1 cellular context compared by ENCODE assay signal in the genomic region with DNA sequence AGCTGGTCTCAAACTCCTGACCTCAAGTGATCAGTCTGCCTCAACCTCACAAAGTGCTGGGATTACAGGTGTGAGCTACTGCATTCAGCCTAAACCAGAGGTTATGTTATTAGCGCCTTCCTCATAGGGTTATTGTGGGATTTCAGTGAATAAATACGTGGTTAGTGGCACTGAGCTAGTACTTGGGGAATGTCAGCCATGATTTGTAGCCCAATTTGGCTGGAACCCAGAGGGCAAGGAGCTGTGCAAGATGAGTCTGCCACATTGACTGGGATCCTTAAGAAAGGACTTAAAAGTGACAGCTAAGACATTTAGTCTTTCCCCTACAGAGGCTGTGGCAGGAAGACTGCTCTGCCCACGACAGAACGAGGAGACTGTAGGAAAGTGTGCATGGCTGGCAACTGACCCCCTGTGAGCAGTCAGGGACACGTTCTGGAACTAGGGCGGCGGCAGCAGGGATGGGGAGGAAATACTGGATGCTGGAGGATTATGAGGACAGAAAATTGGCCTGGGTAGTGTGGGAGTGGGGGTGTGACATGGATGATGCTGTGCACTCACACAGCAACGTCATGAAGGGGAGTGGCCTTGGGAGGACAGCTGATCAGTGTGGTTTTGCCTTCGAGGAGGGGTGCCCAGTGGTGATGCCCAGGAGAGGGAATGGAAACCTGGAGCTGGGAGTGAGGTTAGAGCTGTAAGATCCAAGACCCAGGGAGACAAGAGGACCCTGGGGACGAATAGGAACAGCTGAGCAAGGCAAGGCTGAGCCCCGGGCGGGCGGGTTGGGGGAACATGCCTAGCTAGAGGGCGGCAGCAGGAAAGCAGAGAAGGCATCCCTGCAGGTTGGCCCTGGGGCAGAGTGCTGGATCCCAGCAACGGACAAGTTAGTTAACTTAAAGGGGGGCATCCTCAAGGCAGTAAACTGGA.
TF ChIP-seq lines count a peak whose summit lies in the region.

No MANE protein-coding gene starts in this region.

TF ChIP-seq in neural cell, 6 proteins besides CTCF, POLR2A, EP300 and RAD21:
- no peak for TF ChIP-seq TAF1 (IDR thresholded peaks at IDR 0.05; ENCODE audit: low read depth)
- TF ChIP-seq, protein P1, sequence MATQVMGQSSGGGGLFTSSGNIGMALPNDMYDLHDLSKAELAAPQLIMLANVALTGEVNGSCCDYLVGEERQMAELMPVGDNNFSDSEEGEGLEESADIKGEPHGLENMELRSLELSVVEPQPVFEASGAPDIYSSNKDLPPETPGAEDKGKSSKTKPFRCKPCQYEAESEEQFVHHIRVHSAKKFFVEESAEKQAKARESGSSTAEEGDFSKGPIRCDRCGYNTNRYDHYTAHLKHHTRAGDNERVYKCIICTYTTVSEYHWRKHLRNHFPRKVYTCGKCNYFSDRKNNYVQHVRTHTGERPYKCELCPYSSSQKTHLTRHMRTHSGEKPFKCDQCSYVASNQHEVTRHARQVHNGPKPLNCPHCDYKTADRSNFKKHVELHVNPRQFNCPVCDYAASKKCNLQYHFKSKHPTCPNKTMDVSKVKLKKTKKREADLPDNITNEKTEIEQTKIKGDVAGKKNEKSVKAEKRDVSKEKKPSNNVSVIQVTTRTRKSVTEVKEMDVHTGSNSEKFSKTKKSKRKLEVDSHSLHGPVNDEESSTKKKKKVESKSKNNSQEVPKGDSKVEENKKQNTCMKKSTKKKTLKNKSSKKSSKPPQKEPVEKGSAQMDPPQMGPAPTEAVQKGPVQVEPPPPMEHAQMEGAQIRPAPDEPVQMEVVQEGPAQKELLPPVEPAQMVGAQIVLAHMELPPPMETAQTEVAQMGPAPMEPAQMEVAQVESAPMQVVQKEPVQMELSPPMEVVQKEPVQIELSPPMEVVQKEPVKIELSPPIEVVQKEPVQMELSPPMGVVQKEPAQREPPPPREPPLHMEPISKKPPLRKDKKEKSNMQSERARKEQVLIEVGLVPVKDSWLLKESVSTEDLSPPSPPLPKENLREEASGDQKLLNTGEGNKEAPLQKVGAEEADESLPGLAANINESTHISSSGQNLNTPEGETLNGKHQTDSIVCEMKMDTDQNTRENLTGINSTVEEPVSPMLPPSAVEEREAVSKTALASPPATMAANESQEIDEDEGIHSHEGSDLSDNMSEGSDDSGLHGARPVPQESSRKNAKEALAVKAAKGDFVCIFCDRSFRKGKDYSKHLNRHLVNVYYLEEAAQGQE (IDR thresholded peaks at IDR 0.05; ENCODE audit: borderline replicate concordance), result no peak
- TF ChIP-seq MXI1 (conservative IDR thresholded peaks at IDR 0.05; ENCODE audit: poor library complexity, severe bottlenecking), result no peak
- no peak for TF ChIP-seq SMC3 (conservative IDR thresholded peaks at IDR 0.05; ENCODE audit: poor library complexity)
- TF ChIP-seq EZH2 (IDR thresholded peaks at IDR 0.05; ENCODE audit: borderline replicate concordance, insufficient read depth, low read length, poor library complexity, severe bottlenecking), result no peak
- no peak for TF ChIP-seq POLR2AphosphoS5 (IDR thresholded peaks at IDR 0.05)
TF ChIP-seq in neural cell: peak in this region for 0.
